2 cellular contexts compared by ENCODE assay signal in the genomic region with DNA sequence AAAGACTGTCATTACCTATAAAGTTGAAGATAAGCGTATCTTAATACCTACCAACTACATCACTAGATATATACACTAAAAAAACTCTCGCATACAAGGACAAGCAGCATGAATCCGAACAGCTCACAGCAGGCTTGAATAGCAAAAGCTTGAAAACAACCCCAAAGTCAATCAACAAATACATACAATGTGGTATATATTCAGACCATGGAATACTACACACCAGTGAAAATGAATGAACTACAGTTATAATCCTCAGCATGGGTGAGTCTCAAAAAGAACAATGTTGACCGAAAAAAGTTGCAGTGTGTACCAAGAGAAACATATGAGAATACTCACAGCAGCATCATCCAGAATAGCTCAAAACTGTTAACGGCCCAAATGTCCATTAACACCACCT.
TF ChIP-seq lines count a peak whose summit lies in the region.

No MANE protein-coding gene starts in this region.

TF ChIP-seq in H1, 55 proteins besides CTCF, POLR2A, EP300 and RAD21:
- no peak for TF ChIP-seq SP2 (IDR thresholded peaks at IDR 0.05; ENCODE audit: low read length)
- peak; percentile 95 for TF ChIP-seq KDM1A (IDR thresholded peaks at IDR 0.05; ENCODE audit: borderline replicate concordance, low read length)
- TF ChIP-seq, protein P1, sequence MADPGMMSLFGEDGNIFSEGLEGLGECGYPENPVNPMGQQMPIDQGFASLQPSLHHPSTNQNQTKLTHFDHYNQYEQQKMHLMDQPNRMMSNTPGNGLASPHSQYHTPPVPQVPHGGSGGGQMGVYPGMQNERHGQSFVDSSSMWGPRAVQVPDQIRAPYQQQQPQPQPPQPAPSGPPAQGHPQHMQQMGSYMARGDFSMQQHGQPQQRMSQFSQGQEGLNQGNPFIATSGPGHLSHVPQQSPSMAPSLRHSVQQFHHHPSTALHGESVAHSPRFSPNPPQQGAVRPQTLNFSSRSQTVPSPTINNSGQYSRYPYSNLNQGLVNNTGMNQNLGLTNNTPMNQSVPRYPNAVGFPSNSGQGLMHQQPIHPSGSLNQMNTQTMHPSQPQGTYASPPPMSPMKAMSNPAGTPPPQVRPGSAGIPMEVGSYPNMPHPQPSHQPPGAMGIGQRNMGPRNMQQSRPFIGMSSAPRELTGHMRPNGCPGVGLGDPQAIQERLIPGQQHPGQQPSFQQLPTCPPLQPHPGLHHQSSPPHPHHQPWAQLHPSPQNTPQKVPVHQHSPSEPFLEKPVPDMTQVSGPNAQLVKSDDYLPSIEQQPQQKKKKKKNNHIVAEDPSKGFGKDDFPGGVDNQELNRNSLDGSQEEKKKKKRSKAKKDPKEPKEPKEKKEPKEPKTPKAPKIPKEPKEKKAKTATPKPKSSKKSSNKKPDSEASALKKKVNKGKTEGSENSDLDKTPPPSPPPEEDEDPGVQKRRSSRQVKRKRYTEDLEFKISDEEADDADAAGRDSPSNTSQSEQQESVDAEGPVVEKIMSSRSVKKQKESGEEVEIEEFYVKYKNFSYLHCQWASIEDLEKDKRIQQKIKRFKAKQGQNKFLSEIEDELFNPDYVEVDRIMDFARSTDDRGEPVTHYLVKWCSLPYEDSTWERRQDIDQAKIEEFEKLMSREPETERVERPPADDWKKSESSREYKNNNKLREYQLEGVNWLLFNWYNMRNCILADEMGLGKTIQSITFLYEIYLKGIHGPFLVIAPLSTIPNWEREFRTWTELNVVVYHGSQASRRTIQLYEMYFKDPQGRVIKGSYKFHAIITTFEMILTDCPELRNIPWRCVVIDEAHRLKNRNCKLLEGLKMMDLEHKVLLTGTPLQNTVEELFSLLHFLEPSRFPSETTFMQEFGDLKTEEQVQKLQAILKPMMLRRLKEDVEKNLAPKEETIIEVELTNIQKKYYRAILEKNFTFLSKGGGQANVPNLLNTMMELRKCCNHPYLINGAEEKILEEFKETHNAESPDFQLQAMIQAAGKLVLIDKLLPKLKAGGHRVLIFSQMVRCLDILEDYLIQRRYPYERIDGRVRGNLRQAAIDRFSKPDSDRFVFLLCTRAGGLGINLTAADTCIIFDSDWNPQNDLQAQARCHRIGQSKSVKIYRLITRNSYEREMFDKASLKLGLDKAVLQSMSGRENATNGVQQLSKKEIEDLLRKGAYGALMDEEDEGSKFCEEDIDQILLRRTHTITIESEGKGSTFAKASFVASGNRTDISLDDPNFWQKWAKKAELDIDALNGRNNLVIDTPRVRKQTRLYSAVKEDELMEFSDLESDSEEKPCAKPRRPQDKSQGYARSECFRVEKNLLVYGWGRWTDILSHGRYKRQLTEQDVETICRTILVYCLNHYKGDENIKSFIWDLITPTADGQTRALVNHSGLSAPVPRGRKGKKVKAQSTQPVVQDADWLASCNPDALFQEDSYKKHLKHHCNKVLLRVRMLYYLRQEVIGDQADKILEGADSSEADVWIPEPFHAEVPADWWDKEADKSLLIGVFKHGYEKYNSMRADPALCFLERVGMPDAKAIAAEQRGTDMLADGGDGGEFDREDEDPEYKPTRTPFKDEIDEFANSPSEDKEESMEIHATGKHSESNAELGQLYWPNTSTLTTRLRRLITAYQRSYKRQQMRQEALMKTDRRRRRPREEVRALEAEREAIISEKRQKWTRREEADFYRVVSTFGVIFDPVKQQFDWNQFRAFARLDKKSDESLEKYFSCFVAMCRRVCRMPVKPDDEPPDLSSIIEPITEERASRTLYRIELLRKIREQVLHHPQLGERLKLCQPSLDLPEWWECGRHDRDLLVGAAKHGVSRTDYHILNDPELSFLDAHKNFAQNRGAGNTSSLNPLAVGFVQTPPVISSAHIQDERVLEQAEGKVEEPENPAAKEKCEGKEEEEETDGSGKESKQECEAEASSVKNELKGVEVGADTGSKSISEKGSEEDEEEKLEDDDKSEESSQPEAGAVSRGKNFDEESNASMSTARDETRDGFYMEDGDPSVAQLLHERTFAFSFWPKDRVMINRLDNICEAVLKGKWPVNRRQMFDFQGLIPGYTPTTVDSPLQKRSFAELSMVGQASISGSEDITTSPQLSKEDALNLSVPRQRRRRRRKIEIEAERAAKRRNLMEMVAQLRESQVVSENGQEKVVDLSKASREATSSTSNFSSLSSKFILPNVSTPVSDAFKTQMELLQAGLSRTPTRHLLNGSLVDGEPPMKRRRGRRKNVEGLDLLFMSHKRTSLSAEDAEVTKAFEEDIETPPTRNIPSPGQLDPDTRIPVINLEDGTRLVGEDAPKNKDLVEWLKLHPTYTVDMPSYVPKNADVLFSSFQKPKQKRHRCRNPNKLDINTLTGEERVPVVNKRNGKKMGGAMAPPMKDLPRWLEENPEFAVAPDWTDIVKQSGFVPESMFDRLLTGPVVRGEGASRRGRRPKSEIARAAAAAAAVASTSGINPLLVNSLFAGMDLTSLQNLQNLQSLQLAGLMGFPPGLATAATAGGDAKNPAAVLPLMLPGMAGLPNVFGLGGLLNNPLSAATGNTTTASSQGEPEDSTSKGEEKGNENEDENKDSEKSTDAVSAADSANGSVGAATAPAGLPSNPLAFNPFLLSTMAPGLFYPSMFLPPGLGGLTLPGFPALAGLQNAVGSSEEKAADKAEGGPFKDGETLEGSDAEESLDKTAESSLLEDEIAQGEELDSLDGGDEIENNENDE (IDR thresholded peaks at IDR 0.05; ENCODE audit: insufficient replicate concordance, low read length), result peak; percentile 23

TF ChIP-seq in HEK293T, 16 proteins besides CTCF, POLR2A, EP300 and RAD21:
- TF ChIP-seq ARNT (IDR thresholded peaks at IDR 0.05) (no peak), HDGF (IDR thresholded peaks at IDR 0.05; ENCODE audit: borderline replicate concordance) (no peak), BHLHE40 (IDR thresholded peaks at IDR 0.05; ENCODE audit: borderline replicate concordance) (no peak), CTBP1 (IDR thresholded peaks at IDR 0.05; ENCODE audit: borderline replicate concordance) (no peak), ZNF384 (IDR thresholded peaks at IDR 0.05) (no peak), FOXA1 (IDR thresholded peaks at IDR 0.05) (no peak), ELF4 (IDR thresholded peaks at IDR 0.05) (no peak), SUZ12 (IDR thresholded peaks at IDR 0.05) (no peak), NFRKB (IDR thresholded peaks at IDR 0.05) (no peak), FOXK2 (IDR thresholded peaks at IDR 0.05) (no peak), TARDBP (IDR thresholded peaks at IDR 0.05) (no peak), L3MBTL2 (conservative IDR thresholded peaks at IDR 0.05) (no peak)
- TF ChIP-seq, protein P2, sequence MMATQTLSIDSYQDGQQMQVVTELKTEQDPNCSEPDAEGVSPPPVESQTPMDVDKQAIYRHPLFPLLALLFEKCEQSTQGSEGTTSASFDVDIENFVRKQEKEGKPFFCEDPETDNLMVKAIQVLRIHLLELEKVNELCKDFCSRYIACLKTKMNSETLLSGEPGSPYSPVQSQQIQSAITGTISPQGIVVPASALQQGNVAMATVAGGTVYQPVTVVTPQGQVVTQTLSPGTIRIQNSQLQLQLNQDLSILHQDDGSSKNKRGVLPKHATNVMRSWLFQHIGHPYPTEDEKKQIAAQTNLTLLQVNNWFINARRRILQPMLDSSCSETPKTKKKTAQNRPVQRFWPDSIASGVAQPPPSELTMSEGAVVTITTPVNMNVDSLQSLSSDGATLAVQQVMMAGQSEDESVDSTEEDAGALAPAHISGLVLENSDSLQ (IDR thresholded peaks at IDR 0.05), result no peak
TF ChIP-seq in HEK293T: peak in this region for 0.
